1 cellular context compared by ENCODE assay signal in the genomic region with DNA sequence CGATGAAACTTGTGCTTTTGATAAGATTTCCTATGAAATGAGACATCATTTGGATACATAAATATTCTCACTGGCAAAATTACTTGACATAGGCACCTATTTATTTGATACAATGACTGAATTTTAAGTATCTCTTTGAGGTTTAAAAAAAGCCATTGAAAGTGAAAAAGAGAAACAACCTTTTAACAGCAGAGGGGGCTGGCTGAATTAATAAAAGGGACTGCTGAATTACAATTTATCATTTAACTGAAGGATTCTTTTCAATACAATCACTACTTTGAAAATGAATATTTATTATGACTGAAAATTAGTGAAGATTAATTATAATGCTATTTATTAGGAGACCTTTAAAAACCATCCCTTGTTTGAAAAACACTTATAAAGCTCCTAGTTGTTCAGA.
TF ChIP-seq lines count a peak whose summit lies in the region.

No MANE protein-coding gene starts in this region.

TF ChIP-seq in GM23338, 12 proteins besides CTCF, POLR2A, EP300 and RAD21 (continued from another document):
- TF ChIP-seq, protein P1, sequence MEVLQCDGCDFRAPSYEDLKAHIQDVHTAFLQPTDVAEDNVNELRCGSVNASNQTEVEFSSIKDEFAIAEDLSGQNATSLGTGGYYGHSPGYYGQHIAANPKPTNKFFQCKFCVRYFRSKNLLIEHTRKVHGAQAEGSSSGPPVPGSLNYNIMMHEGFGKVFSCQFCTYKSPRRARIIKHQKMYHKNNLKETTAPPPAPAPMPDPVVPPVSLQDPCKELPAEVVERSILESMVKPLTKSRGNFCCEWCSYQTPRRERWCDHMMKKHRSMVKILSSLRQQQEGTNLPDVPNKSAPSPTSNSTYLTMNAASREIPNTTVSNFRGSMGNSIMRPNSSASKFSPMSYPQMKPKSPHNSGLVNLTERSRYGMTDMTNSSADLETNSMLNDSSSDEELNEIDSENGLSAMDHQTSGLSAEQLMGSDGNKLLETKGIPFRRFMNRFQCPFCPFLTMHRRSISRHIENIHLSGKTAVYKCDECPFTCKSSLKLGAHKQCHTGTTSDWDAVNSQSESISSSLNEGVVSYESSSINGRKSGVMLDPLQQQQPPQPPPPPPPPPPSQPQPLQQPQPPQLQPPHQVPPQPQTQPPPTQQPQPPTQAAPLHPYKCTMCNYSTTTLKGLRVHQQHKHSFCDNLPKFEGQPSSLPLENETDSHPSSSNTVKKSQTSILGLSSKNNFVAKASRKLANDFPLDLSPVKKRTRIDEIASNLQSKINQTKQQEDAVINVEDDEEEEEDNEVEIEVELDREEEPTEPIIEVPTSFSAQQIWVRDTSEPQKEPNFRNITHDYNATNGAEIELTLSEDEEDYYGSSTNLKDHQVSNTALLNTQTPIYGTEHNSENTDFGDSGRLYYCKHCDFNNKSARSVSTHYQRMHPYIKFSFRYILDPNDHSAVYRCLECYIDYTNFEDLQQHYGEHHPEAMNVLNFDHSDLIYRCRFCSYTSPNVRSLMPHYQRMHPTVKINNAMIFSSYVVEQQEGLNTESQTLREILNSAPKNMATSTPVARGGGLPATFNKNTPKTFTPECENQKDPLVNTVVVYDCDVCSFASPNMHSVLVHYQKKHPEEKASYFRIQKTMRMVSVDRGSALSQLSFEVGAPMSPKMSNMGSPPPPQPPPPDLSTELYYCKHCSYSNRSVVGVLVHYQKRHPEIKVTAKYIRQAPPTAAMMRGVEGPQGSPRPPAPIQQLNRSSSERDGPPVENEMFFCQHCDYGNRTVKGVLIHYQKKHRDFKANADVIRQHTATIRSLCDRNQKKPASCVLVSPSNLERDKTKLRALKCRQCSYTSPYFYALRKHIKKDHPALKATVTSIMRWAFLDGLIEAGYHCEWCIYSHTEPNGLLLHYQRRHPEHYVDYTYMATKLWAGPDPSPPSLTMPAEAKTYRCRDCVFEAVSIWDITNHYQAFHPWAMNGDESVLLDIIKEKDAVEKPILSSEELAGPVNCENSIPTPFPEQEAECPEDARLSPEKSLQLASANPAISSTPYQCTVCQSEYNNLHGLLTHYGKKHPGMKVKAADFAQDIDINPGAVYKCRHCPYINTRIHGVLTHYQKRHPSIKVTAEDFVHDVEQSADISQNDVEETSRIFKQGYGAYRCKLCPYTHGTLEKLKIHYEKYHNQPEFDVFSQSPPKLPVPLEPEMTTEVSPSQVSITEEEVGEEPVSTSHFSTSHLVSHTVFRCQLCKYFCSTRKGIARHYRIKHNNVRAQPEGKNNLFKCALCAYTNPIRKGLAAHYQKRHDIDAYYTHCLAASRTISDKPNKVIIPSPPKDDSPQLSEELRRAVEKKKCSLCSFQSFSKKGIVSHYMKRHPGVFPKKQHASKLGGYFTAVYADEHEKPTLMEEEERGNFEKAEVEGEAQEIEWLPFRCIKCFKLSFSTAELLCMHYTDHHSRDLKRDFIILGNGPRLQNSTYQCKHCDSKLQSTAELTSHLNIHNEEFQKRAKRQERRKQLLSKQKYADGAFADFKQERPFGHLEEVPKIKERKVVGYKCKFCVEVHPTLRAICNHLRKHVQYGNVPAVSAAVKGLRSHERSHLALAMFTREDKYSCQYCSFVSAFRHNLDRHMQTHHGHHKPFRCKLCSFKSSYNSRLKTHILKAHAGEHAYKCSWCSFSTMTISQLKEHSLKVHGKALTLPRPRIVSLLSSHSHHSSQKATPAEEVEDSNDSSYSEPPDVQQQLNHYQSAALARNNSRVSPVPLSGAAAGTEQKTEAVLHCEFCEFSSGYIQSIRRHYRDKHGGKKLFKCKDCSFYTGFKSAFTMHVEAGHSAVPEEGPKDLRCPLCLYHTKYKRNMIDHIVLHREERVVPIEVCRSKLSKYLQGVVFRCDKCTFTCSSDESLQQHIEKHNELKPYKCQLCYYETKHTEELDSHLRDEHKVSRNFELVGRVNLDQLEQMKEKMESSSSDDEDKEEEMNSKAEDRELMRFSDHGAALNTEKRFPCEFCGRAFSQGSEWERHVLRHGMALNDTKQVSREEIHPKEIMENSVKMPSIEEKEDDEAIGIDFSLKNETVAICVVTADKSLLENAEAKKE (CRISPR knock-in tag; IDR thresholded peaks at IDR 0.05): no peak
- TF ChIP-seq JUNB (IDR thresholded peaks at IDR 0.05; ENCODE audit: unreplicated experiment) (no peak), STAT1 (IDR thresholded peaks at IDR 0.05; ENCODE audit: unreplicated experiment) (no peak), POLR2AphosphoS5 (IDR thresholded peaks at IDR 0.05; ENCODE audit: low read depth) (no peak), CREB1 (CRISPR knock-in tag; IDR thresholded peaks at IDR 0.05; ENCODE audit: low read depth) (no peak), ZNF114 (CRISPR knock-in tag; IDR thresholded peaks at IDR 0.05) (no peak), ZNF331 (CRISPR knock-in tag; IDR thresholded peaks at IDR 0.05; ENCODE audit: low read depth) (no peak), NANOG (IDR thresholded peaks at IDR 0.05; ENCODE audit: borderline replicate concordance) (no peak)
- TF ChIP-seq, protein P2, sequence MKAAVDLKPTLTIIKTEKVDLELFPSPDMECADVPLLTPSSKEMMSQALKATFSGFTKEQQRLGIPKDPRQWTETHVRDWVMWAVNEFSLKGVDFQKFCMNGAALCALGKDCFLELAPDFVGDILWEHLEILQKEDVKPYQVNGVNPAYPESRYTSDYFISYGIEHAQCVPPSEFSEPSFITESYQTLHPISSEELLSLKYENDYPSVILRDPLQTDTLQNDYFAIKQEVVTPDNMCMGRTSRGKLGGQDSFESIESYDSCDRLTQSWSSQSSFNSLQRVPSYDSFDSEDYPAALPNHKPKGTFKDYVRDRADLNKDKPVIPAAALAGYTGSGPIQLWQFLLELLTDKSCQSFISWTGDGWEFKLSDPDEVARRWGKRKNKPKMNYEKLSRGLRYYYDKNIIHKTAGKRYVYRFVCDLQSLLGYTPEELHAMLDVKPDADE (IDR thresholded peaks at IDR 0.05): no peak
- TF ChIP-seq, protein P3, sequence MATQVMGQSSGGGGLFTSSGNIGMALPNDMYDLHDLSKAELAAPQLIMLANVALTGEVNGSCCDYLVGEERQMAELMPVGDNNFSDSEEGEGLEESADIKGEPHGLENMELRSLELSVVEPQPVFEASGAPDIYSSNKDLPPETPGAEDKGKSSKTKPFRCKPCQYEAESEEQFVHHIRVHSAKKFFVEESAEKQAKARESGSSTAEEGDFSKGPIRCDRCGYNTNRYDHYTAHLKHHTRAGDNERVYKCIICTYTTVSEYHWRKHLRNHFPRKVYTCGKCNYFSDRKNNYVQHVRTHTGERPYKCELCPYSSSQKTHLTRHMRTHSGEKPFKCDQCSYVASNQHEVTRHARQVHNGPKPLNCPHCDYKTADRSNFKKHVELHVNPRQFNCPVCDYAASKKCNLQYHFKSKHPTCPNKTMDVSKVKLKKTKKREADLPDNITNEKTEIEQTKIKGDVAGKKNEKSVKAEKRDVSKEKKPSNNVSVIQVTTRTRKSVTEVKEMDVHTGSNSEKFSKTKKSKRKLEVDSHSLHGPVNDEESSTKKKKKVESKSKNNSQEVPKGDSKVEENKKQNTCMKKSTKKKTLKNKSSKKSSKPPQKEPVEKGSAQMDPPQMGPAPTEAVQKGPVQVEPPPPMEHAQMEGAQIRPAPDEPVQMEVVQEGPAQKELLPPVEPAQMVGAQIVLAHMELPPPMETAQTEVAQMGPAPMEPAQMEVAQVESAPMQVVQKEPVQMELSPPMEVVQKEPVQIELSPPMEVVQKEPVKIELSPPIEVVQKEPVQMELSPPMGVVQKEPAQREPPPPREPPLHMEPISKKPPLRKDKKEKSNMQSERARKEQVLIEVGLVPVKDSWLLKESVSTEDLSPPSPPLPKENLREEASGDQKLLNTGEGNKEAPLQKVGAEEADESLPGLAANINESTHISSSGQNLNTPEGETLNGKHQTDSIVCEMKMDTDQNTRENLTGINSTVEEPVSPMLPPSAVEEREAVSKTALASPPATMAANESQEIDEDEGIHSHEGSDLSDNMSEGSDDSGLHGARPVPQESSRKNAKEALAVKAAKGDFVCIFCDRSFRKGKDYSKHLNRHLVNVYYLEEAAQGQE (IDR thresholded peaks at IDR 0.05; ENCODE audit: unreplicated experiment): no peak
TF ChIP-seq in GM23338: peak in this region for 0.
